ENCODE assay signal across 14 cellular contexts in the genomic region with DNA sequence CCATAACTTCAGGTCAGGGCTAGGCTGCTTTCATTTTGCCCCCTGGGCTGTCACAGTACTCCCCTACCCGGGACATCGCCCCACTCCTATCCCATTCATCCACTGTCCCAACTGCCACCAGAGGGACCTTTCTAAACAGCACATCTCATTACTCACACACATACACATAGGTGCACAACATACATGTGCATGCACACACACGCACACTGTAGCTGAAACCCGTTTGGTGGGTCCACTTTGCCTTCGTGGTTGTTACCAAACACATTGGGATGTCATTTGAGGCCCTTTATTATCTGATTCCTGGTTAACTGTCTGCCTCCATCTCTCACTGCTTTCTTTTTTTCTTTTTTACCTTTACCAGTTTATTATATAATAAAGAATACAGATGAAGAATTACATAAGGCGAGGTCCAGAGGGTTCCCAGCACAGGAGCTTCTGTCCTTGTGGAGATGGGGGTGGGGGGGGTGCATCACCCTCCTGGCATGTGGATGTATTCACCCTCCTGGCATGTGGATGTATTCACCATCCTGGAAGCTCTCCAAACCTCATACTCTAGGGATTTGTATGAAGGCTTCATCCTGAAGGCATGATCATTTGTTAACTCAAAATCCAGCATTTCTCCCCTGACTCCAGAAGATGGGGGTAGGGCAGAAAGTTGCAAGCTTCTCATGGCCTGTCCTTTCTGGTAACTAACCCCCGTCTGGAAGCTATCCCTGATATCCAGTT.
A peak's percentile ranks its signal among the peaks of the same experiment; 100 is the strongest.
DNase-seq lines count a peak whose midpoint lies in the region; ATAC-seq and TF ChIP-seq lines count a peak whose summit lies in the region.
"Had no signal": no experiment of that assay in that cellular context is flagged by ENCODE, and none has a peak within 500 bp of the region (broad histone marks: within the 10 kb centered on the region; RNA-seq: fewer than 3 reads in every experiment).

No MANE protein-coding gene starts in this region.

- no peaks in the 10 kb centered on the region for H3K9me3 ChIP-seq in GM23248 (ENCODE audit: low read depth)
- 0 out of 2 replicates have a peak, but pooled peaks cover 4% of the 10 kb centered on the region for H3K9me3 ChIP-seq in SJSA1 (replicated peaks)
- no peaks in the 10 kb centered on the region for H3K9me3 ChIP-seq in smooth muscle cell (replicated peaks; ENCODE audit: low read depth)
- no peaks in the 10 kb centered on the region for H3K9me3 ChIP-seq in mucosa of descending colon
- H3K9me3 ChIP-seq: gastrocnemius medialis, sigmoid colon had no signal

- H2AFZ ChIP-seq in GM23248 (no peak overlapping the region), smooth muscle cell (ENCODE audit: low read depth) (no peak overlapping the region)

- H3F3A ChIP-seq in GM23248 (ENCODE audit: insufficient read depth) (peaks cover 28% of the 10 kb centered on the region), smooth muscle cell (ENCODE audit: low read depth) (peaks cover 12% of the 10 kb centered on the region)

- in situ Hi-C loops in GM23248 (cut with MboI) = no loop called here

- H3K9ac ChIP-seq in GM23248 = no peak overlapping the region
- no peak overlapping the region for H3K9ac ChIP-seq in smooth muscle cell (ENCODE audit: low read depth)

- H3K27ac ChIP-seq in GM23248 (no peak overlapping the region), SJSA1 (no peak overlapping the region), smooth muscle cell (ENCODE audit: low read depth) (peak overlapping the region; percentile 28)
- H3K27ac ChIP-seq: gastrocnemius medialis, sigmoid colon had no signal

- H3K4me2 ChIP-seq in GM23248 (ENCODE audit: unreplicated experiment) (no peak overlapping the region), smooth muscle cell (peak overlapping the region; percentile 15)

- no peak overlapping the region for H3K4me3 ChIP-seq in GM23248
- no peak overlapping the region for H3K4me3 ChIP-seq in SJSA1
- H3K4me3 ChIP-seq in smooth muscle cell = no peak overlapping the region
- H3K4me3 ChIP-seq in mucosa of descending colon = no peak overlapping the region
- H3K4me3 ChIP-seq: gastrocnemius medialis, sigmoid colon had no signal

- intact Hi-C loops in mucosa of descending colon (cut with DNase I, micrococcal nuclease) = no loop called here

- no peaks in the 10 kb centered on the region for H3K36me3 ChIP-seq in GM23248 (ENCODE audit: low read depth)
- no peaks in the 10 kb centered on the region for H3K36me3 ChIP-seq in SJSA1
- no peaks in the 10 kb centered on the region for H3K36me3 ChIP-seq in smooth muscle cell (ENCODE audit: low read depth)
- no peaks in the 10 kb centered on the region for H3K36me3 ChIP-seq in mucosa of descending colon (ENCODE audit: low read depth)
- H3K36me3 ChIP-seq: gastrocnemius medialis, sigmoid colon had no signal

- H3K27me3 ChIP-seq in GM23248 (replicated peaks; ENCODE audit: insufficient read depth) = no peaks in the 10 kb centered on the region
- H3K27me3 ChIP-seq in SJSA1 (replicated peaks) = no peaks in the 10 kb centered on the region
- no peaks in the 10 kb centered on the region for H3K27me3 ChIP-seq in smooth muscle cell (ENCODE audit: low read depth)
- H3K27me3 ChIP-seq: gastrocnemius medialis, sigmoid colon had no signal

- no peaks in the 10 kb centered on the region for H3K9me2 ChIP-seq in GM23248 (ENCODE audit: insufficient read depth)

- TF ChIP-seq CTCF in smooth muscle cell (IDR thresholded peaks at IDR 0.05; ENCODE audit: borderline replicate concordance, insufficient read depth, poor library complexity, severe bottlenecking) (no peak), mucosa of descending colon (IDR thresholded peaks at IDR 0.05) (no peak)

- H3K79me2 ChIP-seq in GM23248 (ENCODE audit: insufficient read depth) (no peaks in the 10 kb centered on the region), smooth muscle cell (ENCODE audit: low read depth) (no peaks in the 10 kb centered on the region)

- peaks cover 43% of the 10 kb centered on the region for H3K4me1 ChIP-seq in GM23248 (ENCODE audit: insufficient read depth)
- H3K4me1 ChIP-seq in SJSA1 (replicated peaks) = peaks cover 32% of the 10 kb centered on the region
- peaks cover 6% of the 10 kb centered on the region for H3K4me1 ChIP-seq in smooth muscle cell (ENCODE audit: low read depth)
- H3K4me1 ChIP-seq in mucosa of descending colon (ENCODE audit: low read depth) = no peaks in the 10 kb centered on the region

- 81 to 82% methylated on average over 7 of the region's 7 CpGs for WGBS in GM23248 (ENCODE audit: low coverage in 1 of 2, low lambda C conversion rate in 2 of 2, missing lambda C conversion rate in 2 of 2), 2 experiments
- 81% methylated on average over 7 of the region's 7 CpGs for WGBS in smooth muscle cell (ENCODE audit: low lambda C conversion rate)

- no peak for ATAC-seq in HG03469 (IDR thresholded peaks at IDR 0.05; ENCODE audit: unreplicated experiment)
- ATAC-seq in mucosa of descending colon = no peak
- ATAC-seq in HG03354 (IDR thresholded peaks at IDR 0.05; ENCODE audit: poor library complexity, severe bottlenecking, unreplicated experiment) = no peak
- ATAC-seq: gastrocnemius medialis had no signal

- H4K20me1 ChIP-seq in GM23248 (ENCODE audit: insufficient read depth) (no peaks in the 10 kb centered on the region), smooth muscle cell (ENCODE audit: low read depth) (no peaks in the 10 kb centered on the region)

- peak; percentile 96 for DNase-seq in GM23248
- DNase-seq in SJSA1 (ENCODE audit: low read depth in 1 of 2, low spot score in 2 of 2) = peak; percentile 73 to 77
- peak; percentile 93 for DNase-seq in fibroblast of gingiva (ENCODE audit: low read depth)
- DNase-seq in smooth muscle cell (lab: John Stamatoyannopoulos, UW; ENCODE audit: unreplicated experiment) = no peak
- no peak for DNase-seq in NOMO-1 treated with dmso at 0.1 percent for 144 hours (lab: John Stamatoyannopoulos, UW; ENCODE audit: unreplicated experiment)
- no peak for DNase-seq in mucosa of descending colon
- DNase-seq: activated CD4-positive, alpha-beta T cell treated with anti-CD3 and anti-CD28 coated beads, Interleukin-2, amount 50 U/mL, for 1 hour; DND-41; gastrocnemius medialis; NCI-H2227 treated with DMSO at 0.1 percent for 48 hours; SHP77 treated with DMSO at 0.1 percent for 48 hours; sigmoid colon had no signal

Comparison
In these comparisons a context has a peak if more than half of its experiments do, and no peak if none do; other contexts are left out.
1. DNase-seq: peak in GM23248 (single experiment), SJSA1 (2 of 2) and fibroblast of gingiva (single experiment); none in smooth muscle cell (single experiment), NOMO-1 treated with dmso at 0.1 percent for 144 hours (single experiment) and mucosa of descending colon (0 of 3).